ENCODE assay signal across 20 cellular contexts in genomic region chr15:62934236-62934971, GRCh38.
DNase-seq lines count a peak whose midpoint lies in the region; ATAC-seq, FAIRE-seq and TF ChIP-seq lines count a peak whose summit lies in the region.
"Had no signal": no experiment of that assay in that cellular context is flagged by ENCODE, and none has a peak within 500 bp of the region (broad histone marks: within the 10 kb centered on the region; RNA-seq: fewer than 3 reads in every experiment).

No MANE protein-coding gene starts in this region.

- peak overlapping the region; percentile 70 for H3K27ac Mint-ChIP-seq in astrocyte (ENCODE audit: unreplicated experiment)
- no peak overlapping the region for H3K27ac Mint-ChIP-seq in type B pancreatic cell
- H3K27ac Mint-ChIP-seq: activated CD4-positive, alpha-beta memory T cell treated with anti-CD3 and anti-CD28 coated beads for 36 hours; activated naive CD8-positive, alpha-beta T cell treated with anti-CD3 and anti-CD28 coated beads, Interleukin-2, amount 10 ng/mL, durations not matched to agents 7 days and 5 days; stimulated activated memory B cell treated with anti-CD40 and anti-IgM and Interleukin-4, amounts not matched to agents 10 μg/mL and 1 μg/mL and 100 μg/mL, for 72 hours had no signal

- H3K79me1 ChIP-seq in mesenchymal stem cell (replicated peaks; ENCODE audit: low read length, poor library complexity, severe bottlenecking): no peaks in the 10 kb centered on the region

- peak overlapping the region in 1 of 2 experiments; percentile 29 for H3K23ac ChIP-seq in mesenchymal stem cell (ENCODE audit: low read length in 2 of 2)

- H3K4me1 ChIP-seq in left ventricle myocardium inferior (peaks cover 16% of the 10 kb centered on the region), astrocyte (ENCODE audit: insufficient read depth, low read length) (peaks cover 33% of the 10 kb centered on the region), mesenchymal stem cell (ENCODE audit: control insufficient read depth, insufficient read depth, low read depth, low read length) (no peaks in the 10 kb centered on the region), foreskin keratinocyte (peaks cover 3% of the 10 kb centered on the region)

- CTCF ChIA-PET in HEK293T (lab: Yijun Ruan, JAX): no interaction called here

- H2AFZ ChIP-seq in astrocyte (ENCODE audit: low read depth, low read length) (no peak overlapping the region), mesenchymal stem cell (ENCODE audit: low read depth, low read length) (no peak overlapping the region)

- H3K27ac ChIP-seq in left ventricle myocardium inferior (replicated peaks): no peak overlapping the region
- no peak overlapping the region for H3K27ac ChIP-seq in astrocyte (ENCODE audit: low read depth, low read length)
- H3K27ac ChIP-seq in mesenchymal stem cell (ENCODE audit: low read length, poor library complexity, severe bottlenecking): no peak overlapping the region
- no peak overlapping the region for H3K27ac ChIP-seq in foreskin keratinocyte

- no peak overlapping the region for H3K4me3 ChIP-seq in left ventricle myocardium inferior
- no peak overlapping the region for H3K4me3 ChIP-seq in astrocyte (ENCODE audit: insufficient read depth, low read depth, low read length)
- H3K4me3 ChIP-seq in mesenchymal stem cell (ENCODE audit: insufficient read depth in 1 of 2, low read depth in 1 of 2, low read length in 2 of 2): no peak overlapping the region

- H2BK120ac ChIP-seq in mesenchymal stem cell (ENCODE audit: low read depth, low read length): no peak overlapping the region

- TF ChIP-seq CTCF in left ventricle myocardium inferior (IDR thresholded peaks at IDR 0.05; ENCODE audit: borderline replicate concordance): no peak
- TF ChIP-seq CTCF in astrocyte (IDR thresholded peaks at IDR 0.05; ENCODE audit: insufficient read depth, low read depth, low read length): no peak
- TF ChIP-seq CTCF in type B pancreatic cell (conservative IDR thresholded peaks at IDR 0.05): no peak
- no peak for TF ChIP-seq CTCF in foreskin keratinocyte (conservative IDR thresholded peaks at IDR 0.05)

- no peak for FAIRE-seq in astrocyte (lab: Jason Lieb, UNC)
- FAIRE-seq: GM12891 had no signal

- H3K14ac ChIP-seq in mesenchymal stem cell (ENCODE audit: low read length in 2 of 2): peak overlapping the region in 1 of 2 experiments; percentile 36

- no peaks in the 10 kb centered on the region for H4K20me1 ChIP-seq in astrocyte (ENCODE audit: insufficient read depth, low read length)

- peak overlapping the region; percentile 89 to 98 for H2BK12ac ChIP-seq in mesenchymal stem cell (ENCODE audit: low read length in 2 of 2)

- H2BK15ac ChIP-seq in mesenchymal stem cell (ENCODE audit: low read depth, poor library complexity, severe bottlenecking): no peak overlapping the region

- peak overlapping the region; percentile 14 to 21 for H3K18ac ChIP-seq in mesenchymal stem cell (ENCODE audit: low read depth in 1 of 2, low read length in 2 of 2)

- H3K9ac ChIP-seq in astrocyte (ENCODE audit: low read length) (no peak overlapping the region), mesenchymal stem cell (ENCODE audit: low read length) (no peak overlapping the region)

- ATAC-seq in Right ventricle myocardium superior (ENCODE audit: poor library complexity) (peak; percentile 67), foreskin keratinocyte (no peak)

- H3K36me3 Mint-ChIP-seq in astrocyte (ENCODE audit: low read depth, unreplicated experiment) (no peaks in the 10 kb centered on the region), type B pancreatic cell (no peaks in the 10 kb centered on the region)
- H3K36me3 Mint-ChIP-seq: activated CD4-positive, alpha-beta memory T cell treated with anti-CD3 and anti-CD28 coated beads for 36 hours; activated naive CD8-positive, alpha-beta T cell treated with anti-CD3 and anti-CD28 coated beads, Interleukin-2, amount 10 ng/mL, durations not matched to agents 7 days and 5 days; stimulated activated memory B cell treated with anti-CD40 and anti-IgM and Interleukin-4, amounts not matched to agents 10 μg/mL and 1 μg/mL and 100 μg/mL, for 72 hours had no signal

- H3K4me1 Mint-ChIP-seq in astrocyte (ENCODE audit: low read depth, unreplicated experiment) (peaks cover 49% of the 10 kb centered on the region), type B pancreatic cell (ENCODE audit: unreplicated experiment) (peaks cover 15% of the 10 kb centered on the region)
- H3K4me1 Mint-ChIP-seq: activated naive CD8-positive, alpha-beta T cell treated with anti-CD3 and anti-CD28 coated beads, Interleukin-2, amount 10 ng/mL, durations not matched to agents 7 days and 5 days had no signal

- H3K4me2 ChIP-seq in astrocyte (ENCODE audit: low read length) (no peak overlapping the region), mesenchymal stem cell (ENCODE audit: low read length, poor library complexity, severe bottlenecking) (no peak overlapping the region)

- H3K36me3 ChIP-seq in left ventricle myocardium inferior (no peaks in the 10 kb centered on the region), astrocyte (ENCODE audit: insufficient read depth, low read length) (no peaks in the 10 kb centered on the region), mesenchymal stem cell (ENCODE audit: control insufficient read depth in 1 of 2, insufficient read depth in 2 of 2, low read depth in 1 of 2, low read length in 2 of 2) (no peaks in the 10 kb centered on the region)

- DNase-seq in Right ventricle myocardium superior: no peak
- DNase-seq in left ventricle myocardium inferior: no peak
- no peak for DNase-seq in astrocyte (ENCODE audit: low read depth)
- DNase-seq in mesenchymal stem cell: no peak
- DNase-seq in type B pancreatic cell (ENCODE audit: extremely low spot score, unreplicated experiment): no peak
- DNase-seq in foreskin keratinocyte: no peak
- DNase-seq in HEK293T (ENCODE audit: extremely low spot score): no peak
- DNase-seq in NCI-H510A (lab: John Stamatoyannopoulos, UW): no peak
- DNase-seq: 8988T; activated CD4-positive, alpha-beta memory T cell treated with anti-CD3 and anti-CD28 coated beads for 36 hours; activated effector memory CD4-positive, alpha-beta T cell treated with Interleukin-2 at 50 U/mL for 16 hours; activated naive CD8-positive, alpha-beta T cell treated with anti-CD3 and anti-CD28 coated beads, Interleukin-2, amount 10 ng/mL, durations not matched to agents 7 days and 5 days; HCEC 1CT; midbrain; NCI-H1092 treated with DMSO at 0.1 percent for 48 hours; NCI-H2107; NCI-H524; nephron progenitor cell had no signal

- H3K9me3 ChIP-seq in left ventricle myocardium inferior (replicated peaks) (no peaks in the 10 kb centered on the region), astrocyte (ENCODE audit: insufficient read depth, low read depth, low read length) (no peaks in the 10 kb centered on the region), mesenchymal stem cell (ENCODE audit: control insufficient read depth, low read length) (no peaks in the 10 kb centered on the region)

- H4K8ac ChIP-seq in mesenchymal stem cell (ENCODE audit: low read length): peak overlapping the region; percentile 55

- peak overlapping the region; percentile 18 for H3K4me3 Mint-ChIP-seq in astrocyte (ENCODE audit: unreplicated experiment)
- peak overlapping the region; percentile 38 for H3K4me3 Mint-ChIP-seq in type B pancreatic cell
- H3K4me3 Mint-ChIP-seq: activated CD4-positive, alpha-beta memory T cell treated with anti-CD3 and anti-CD28 coated beads for 36 hours; activated naive CD8-positive, alpha-beta T cell treated with anti-CD3 and anti-CD28 coated beads, Interleukin-2, amount 10 ng/mL, durations not matched to agents 7 days and 5 days; nephron progenitor cell; stimulated activated memory B cell treated with anti-CD40 and anti-IgM and Interleukin-4, amounts not matched to agents 10 μg/mL and 1 μg/mL and 100 μg/mL, for 72 hours had no signal

- H3K27me3 Mint-ChIP-seq in astrocyte (ENCODE audit: low read depth, unreplicated experiment) (no peaks in the 10 kb centered on the region), type B pancreatic cell (no peaks in the 10 kb centered on the region)

- H3K27me3 ChIP-seq in left ventricle myocardium inferior (ENCODE audit: low read depth): no peaks in the 10 kb centered on the region
- no peaks in the 10 kb centered on the region for H3K27me3 ChIP-seq in astrocyte (ENCODE audit: insufficient read depth, low read length)
- no peaks in the 10 kb centered on the region for H3K27me3 ChIP-seq in mesenchymal stem cell (ENCODE audit: control insufficient read depth in 1 of 2, insufficient read depth in 1 of 2, low read length in 2 of 2)
- H3K27me3 ChIP-seq in foreskin keratinocyte: no peaks in the 10 kb centered on the region

- POLR2A ChIA-PET in HEK293T (lab: Yijun Ruan, JAX): no interaction called here

- no peak overlapping the region for H4K91ac ChIP-seq in mesenchymal stem cell (ENCODE audit: low read length)

- peak overlapping the region; percentile 75 for H2AK5ac ChIP-seq in mesenchymal stem cell (ENCODE audit: low read length, severe bottlenecking)

- H3K9me3 Mint-ChIP-seq in astrocyte (ENCODE audit: unreplicated experiment) (no peaks in the 10 kb centered on the region), type B pancreatic cell (peaks cover under 1% of the 10 kb centered on the region)
- H3K9me3 Mint-ChIP-seq: activated CD4-positive, alpha-beta memory T cell treated with anti-CD3 and anti-CD28 coated beads for 36 hours; activated naive CD8-positive, alpha-beta T cell treated with anti-CD3 and anti-CD28 coated beads, Interleukin-2, amount 10 ng/mL, durations not matched to agents 7 days and 5 days; nephron progenitor cell; stimulated activated memory B cell treated with anti-CD40 and anti-IgM and Interleukin-4, amounts not matched to agents 10 μg/mL and 1 μg/mL and 100 μg/mL, for 72 hours had no signal

- WGBS in mesenchymal stem cell: 88% methylated on average over 12 of the region's 14 CpGs

- H3K79me2 ChIP-seq in astrocyte (ENCODE audit: insufficient read depth, low read length): no peaks in the 10 kb centered on the region

- intact Hi-C loops in Right ventricle myocardium superior (cut with DNase I) (no loop called here), left ventricle myocardium inferior (cut with micrococcal nuclease) (no loop called here)

- H2BK5ac ChIP-seq in mesenchymal stem cell (ENCODE audit: low read depth, low read length, poor library complexity, severe bottlenecking): no peak overlapping the region

- peak overlapping the region; percentile 46 to 82 for H3K4ac ChIP-seq in mesenchymal stem cell (ENCODE audit: low read depth in 1 of 2, low read length in 2 of 2)

TF ChIP-seq in HEK293T, 16 proteins besides CTCF, POLR2A, EP300 and RAD21 (continues in another document):
- TF ChIP-seq LEF1 (IDR thresholded peaks at IDR 0.05; ENCODE audit: borderline replicate concordance) (no peak), FOXM1 (IDR thresholded peaks at IDR 0.05; ENCODE audit: borderline replicate concordance) (no peak), PKNOX1 (IDR thresholded peaks at IDR 0.05) (no peak)
